Comparison of ENCODE assay signal across 25 cellular contexts in the genomic region with DNA sequence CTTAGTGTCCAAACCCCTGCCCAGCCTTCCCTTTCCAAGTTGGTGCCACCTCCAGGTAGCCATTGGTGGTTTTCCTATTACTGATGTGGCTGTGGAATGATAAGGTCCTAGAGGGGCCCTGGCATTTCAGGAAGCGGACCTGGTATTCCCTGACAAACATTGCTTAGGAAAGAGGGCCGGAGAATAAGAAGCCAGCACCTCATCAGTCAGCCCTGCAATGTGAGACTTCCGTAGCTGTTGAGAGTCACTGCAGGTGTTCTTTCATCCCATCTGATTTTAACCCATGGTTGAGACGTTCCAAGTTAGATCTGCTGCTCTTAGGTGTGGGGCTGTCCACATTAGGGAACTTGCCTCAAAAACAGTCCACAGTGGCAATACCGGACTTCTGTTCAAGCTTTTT.
"Had no signal": no experiment of that assay in that cellular context is flagged by ENCODE, and none has a peak within 500 bp of the region (broad histone marks: within the 10 kb centered on the region; RNA-seq: fewer than 3 reads in every experiment).

No MANE protein-coding gene starts in this region.

- H3K27me3 Mint-ChIP-seq: activated CD4-positive, alpha-beta memory T cell treated with anti-CD3 and anti-CD28 coated beads, Interleukin-2, amount 10 ng/mL, durations not matched to agents 7 days and 5 days; activated CD4-positive, alpha-beta T cell treated with anti-CD3 and anti-CD28 coated beads, Interleukin-2, amount 10 ng/mL, durations not matched to agents 7 days and 5 days; activated naive CD4-positive, alpha-beta T cell treated with anti-CD3 and anti-CD28 coated beads, Interleukin-2, amount 50 U/mL, for 24 hours; central memory CD8-positive, alpha-beta T cell; dendritic cell treated with granulocyte-macrophage colony-stimulating factor and Interleukin-4, amounts not matched to agents 40 ng/mL and 50 ng/mL, for 4 days; natural killer cell treated with Interleukin-12 subunit alpha and Interleukin-12 subunit beta and Interleukin-15 and Interleukin-18, amount 100 ng/mL, for 72 hours; stimulated activated naive CD8-positive, alpha-beta T cell treated with anti-CD3 and anti-CD28 coated beads, Interleukin-15, Interleukin-2, amounts not matched to agents 100 ng/mL and 50 ng/mL, for 24 hours; type B pancreatic cell had no signal

- H3K4me1 ChIP-seq: left ventricle myocardium inferior, uterus had no signal

- H3K27ac Mint-ChIP-seq: activated CD4-positive, alpha-beta memory T cell treated with anti-CD3 and anti-CD28 coated beads, Interleukin-2, amount 10 ng/mL, durations not matched to agents 7 days and 5 days; activated CD4-positive, alpha-beta T cell treated with anti-CD3 and anti-CD28 coated beads, Interleukin-2, amount 10 ng/mL, durations not matched to agents 7 days and 5 days; activated naive CD4-positive, alpha-beta T cell treated with anti-CD3 and anti-CD28 coated beads, Interleukin-2, amount 50 U/mL, for 24 hours; activated T-helper 2 cell treated with anti-CD3 and anti-CD28 coated beads, Interferon-gamma antibody, Interleukin-2, Interleukin-4, amounts not matched to agents 10 μg/mL and 5 μg/mL and 100 μg/mL, durations not matched to agents 14 hours and 24 hours and 36 hours; dendritic cell treated with granulocyte-macrophage colony-stimulating factor and Interleukin-4, amounts not matched to agents 40 ng/mL and 50 ng/mL, for 4 days; natural killer cell treated with Interleukin-12 subunit alpha and Interleukin-12 subunit beta and Interleukin-15 and Interleukin-18, amount 100 ng/mL, for 72 hours; stimulated activated effector memory CD8-positive, alpha-beta T cell treated with anti-CD3 and anti-CD28 coated beads, Interleukin-12 subunit alpha, Interleukin-12 subunit beta, amount 100 ng/mL, for 72 hours; stimulated activated naive CD8-positive, alpha-beta T cell treated with anti-CD3 and anti-CD28 coated beads, Interleukin-15, Interleukin-2, amounts not matched to agents 100 ng/mL and 50 ng/mL, for 24 hours; type B pancreatic cell had no signal

- H3K4me3 ChIP-seq: left ventricle myocardium inferior, lung, mucosa of descending colon, skin epidermis, thoracic aorta, uterus had no signal

- H3K9me3 Mint-ChIP-seq: activated CD4-positive, alpha-beta memory T cell treated with anti-CD3 and anti-CD28 coated beads, Interleukin-2, amount 10 ng/mL, durations not matched to agents 7 days and 5 days; activated CD4-positive, alpha-beta T cell treated with anti-CD3 and anti-CD28 coated beads, Interleukin-2, amount 10 ng/mL, durations not matched to agents 7 days and 5 days; activated naive CD4-positive, alpha-beta T cell treated with anti-CD3 and anti-CD28 coated beads, Interleukin-2, amount 50 U/mL, for 24 hours; activated T-cell treated with anti-CD3 and anti-CD28 coated beads, Interleukin-2, amount 50 U/mL, for 4 hours; activated T-helper 2 cell treated with anti-CD3 and anti-CD28 coated beads, Interferon-gamma antibody, Interleukin-2, Interleukin-4, amounts not matched to agents 10 μg/mL and 5 μg/mL and 100 μg/mL, durations not matched to agents 14 hours and 24 hours and 36 hours; central memory CD8-positive, alpha-beta T cell; dendritic cell treated with granulocyte-macrophage colony-stimulating factor and Interleukin-4, amounts not matched to agents 40 ng/mL and 50 ng/mL, for 4 days; natural killer cell treated with Interleukin-12 subunit alpha and Interleukin-12 subunit beta and Interleukin-15 and Interleukin-18, amount 100 ng/mL, for 72 hours; stimulated activated effector memory CD8-positive, alpha-beta T cell treated with anti-CD3 and anti-CD28 coated beads, Interleukin-12 subunit alpha, Interleukin-12 subunit beta, amount 100 ng/mL, for 72 hours; stimulated activated naive CD8-positive, alpha-beta T cell treated with anti-CD3 and anti-CD28 coated beads, Interleukin-15, Interleukin-2, amounts not matched to agents 100 ng/mL and 50 ng/mL, for 24 hours; type B pancreatic cell had no signal

- DNase-seq: activated CD4-positive, alpha-beta memory T cell treated with anti-CD3 and anti-CD28 coated beads, Interleukin-2, amount 10 ng/mL, durations not matched to agents 7 days and 5 days; activated CD4-positive, alpha-beta T cell treated with anti-CD3 and anti-CD28 coated beads for 1 hour; activated CD4-positive, alpha-beta T cell treated with anti-CD3 and anti-CD28 coated beads, Interleukin-2, amount 10 ng/mL, durations not matched to agents 7 days and 5 days; activated CD8-positive, alpha-beta memory T cell treated with anti-CD3 and anti-CD28 coated beads, Interleukin-2, amount 50 U/mL, for 48 hours; activated T-cell treated with anti-CD3 and anti-CD28 coated beads, Interleukin-2, amount 50 U/mL, for 4 hours; left ventricle myocardium inferior; mucosa of descending colon; stimulated activated CD4-positive, alpha-beta T cell treated with anti-CD3 and anti-CD28 coated beads, Interleukin-4, amount 100 ng/mL, for 24 hours; T-helper 2 cell; uterus had no signal

- H3K36me3 ChIP-seq: uterus had no signal

- H3K4me3 Mint-ChIP-seq: activated CD4-positive, alpha-beta memory T cell treated with anti-CD3 and anti-CD28 coated beads, Interleukin-2, amount 10 ng/mL, durations not matched to agents 7 days and 5 days; activated CD4-positive, alpha-beta T cell treated with anti-CD3 and anti-CD28 coated beads, Interleukin-2, amount 10 ng/mL, durations not matched to agents 7 days and 5 days; activated naive CD4-positive, alpha-beta T cell treated with anti-CD3 and anti-CD28 coated beads, Interleukin-2, amount 50 U/mL, for 24 hours; activated T-cell treated with anti-CD3 and anti-CD28 coated beads, Interleukin-2, amount 50 U/mL, for 4 hours; central memory CD8-positive, alpha-beta T cell; dendritic cell treated with granulocyte-macrophage colony-stimulating factor and Interleukin-4, amounts not matched to agents 40 ng/mL and 50 ng/mL, for 4 days; natural killer cell treated with Interleukin-12 subunit alpha and Interleukin-12 subunit beta and Interleukin-15 and Interleukin-18, amount 100 ng/mL, for 72 hours; stimulated activated effector memory CD8-positive, alpha-beta T cell treated with anti-CD3 and anti-CD28 coated beads, Interleukin-12 subunit alpha, Interleukin-12 subunit beta, amount 100 ng/mL, for 72 hours; stimulated activated naive CD8-positive, alpha-beta T cell treated with anti-CD3 and anti-CD28 coated beads, Interleukin-15, Interleukin-2, amounts not matched to agents 100 ng/mL and 50 ng/mL, for 24 hours; type B pancreatic cell had no signal

- H3K4me1 Mint-ChIP-seq: activated CD4-positive, alpha-beta memory T cell treated with anti-CD3 and anti-CD28 coated beads, Interleukin-2, amount 10 ng/mL, durations not matched to agents 7 days and 5 days; activated naive CD4-positive, alpha-beta T cell treated with anti-CD3 and anti-CD28 coated beads, Interleukin-2, amount 50 U/mL, for 24 hours; stimulated activated effector memory CD8-positive, alpha-beta T cell treated with anti-CD3 and anti-CD28 coated beads, Interleukin-12 subunit alpha, Interleukin-12 subunit beta, amount 100 ng/mL, for 72 hours had no signal

- H3K9me3 ChIP-seq: left ventricle myocardium inferior, mucosa of descending colon, thoracic aorta, uterus had no signal

- H3K27me3 ChIP-seq: uterus had no signal

- FAIRE-seq: bronchial epithelial cell, frontal cortex had no signal

- H3K27ac ChIP-seq: epithelial cell of prostate, left ventricle myocardium inferior, skin epidermis, thoracic aorta, uterus had no signal

- ATAC-seq: activated T-cell treated with anti-CD3 and anti-CD28 coated beads, Interleukin-2, amount 50 U/mL, for 4 hours; mucosa of descending colon; natural killer cell treated with Interleukin-12 subunit alpha and Interleukin-12 subunit beta and Interleukin-15 and Interleukin-18, amount 100 ng/mL, for 72 hours; sciatic nerve; stimulated activated effector memory CD8-positive, alpha-beta T cell treated with anti-CD3 and anti-CD28 coated beads, Interleukin-12 subunit alpha, Interleukin-12 subunit beta, amount 100 ng/mL, for 72 hours had no signal
